9 cellular contexts compared by ENCODE assay signal in the genomic region with DNA sequence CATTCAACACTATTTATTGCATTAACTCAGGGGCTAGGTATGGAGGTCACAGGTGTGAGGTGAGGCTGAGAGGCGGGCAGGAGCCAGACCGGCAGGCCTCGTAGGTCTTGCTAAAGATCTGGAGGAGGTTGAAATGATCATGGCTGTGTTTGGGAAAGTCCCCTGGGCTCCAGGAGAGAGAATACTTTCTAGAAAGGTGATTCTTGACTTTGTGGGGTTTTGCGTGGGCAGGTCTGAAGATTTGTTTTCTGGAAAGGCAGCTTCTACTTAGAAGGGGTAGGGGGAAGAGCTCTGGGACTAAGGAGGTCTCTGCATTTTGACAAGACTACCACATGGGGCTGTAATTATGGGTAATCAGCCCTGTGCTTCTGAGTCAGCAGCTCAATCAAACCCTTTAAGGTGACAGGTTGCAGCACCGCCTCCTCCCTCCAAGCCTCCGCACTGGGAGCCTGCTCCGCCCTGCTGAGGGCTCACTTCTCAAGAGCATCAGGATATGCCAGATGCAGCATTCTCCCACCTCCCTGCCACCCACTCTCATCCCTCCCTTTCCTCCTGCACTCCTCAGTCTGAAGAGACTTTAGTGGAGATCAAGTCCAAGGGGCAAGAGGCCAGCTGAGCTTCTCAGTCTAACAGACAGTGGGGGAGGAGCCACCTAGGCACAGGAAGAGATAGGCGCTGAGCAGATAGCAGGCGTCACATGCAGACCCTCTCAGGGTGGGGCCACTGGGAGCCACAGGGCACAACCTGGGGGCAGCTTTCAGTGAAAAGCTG. TPM values are rescaled to one million over a fixed set of nuclear protein-coding genes. Genes with fewer than 3 reads are reported as not detected.
DNase-seq lines count a peak whose midpoint lies in the region; ATAC-seq lines count a peak whose summit lies in the region.
"Had no signal": no experiment of that assay in that cellular context is flagged by ENCODE, and none has a peak within 500 bp of the region (broad histone marks: within the 10 kb centered on the region; RNA-seq: fewer than 3 reads in every experiment).

No MANE protein-coding gene starts in this region.

- ATAC-seq in activated CD4-positive, CD25-positive, alpha-beta regulatory T cell treated with anti-CD3 and anti-CD28 coated beads, Interleukin-2, amount 50 U/mL, for 24 hours = peak; percentile 67 to 82
- ATAC-seq in left ventricle myocardium superior (peak; percentile 68), GM21576 (IDR thresholded peaks at IDR 0.05; ENCODE audit: unreplicated experiment) (no peak), GM21447 (IDR thresholded peaks at IDR 0.05; ENCODE audit: unreplicated experiment) (no peak), GM19023 (IDR thresholded peaks at IDR 0.05; ENCODE audit: unreplicated experiment) (no peak)

- no peak for DNase-seq in activated CD4-positive, CD25-positive, alpha-beta regulatory T cell treated with anti-CD3 and anti-CD28 coated beads, Interleukin-2, amount 50 U/mL, for 72 hours
- DNase-seq in OCI-M1 (lab: John Stamatoyannopoulos, UW) (peak; percentile 49), left ventricle myocardium superior (no peak)
- peak; percentile 13 for DNase-seq in stimulated activated CD4-positive, alpha-beta T cell treated with anti-CD3 and anti-CD28 coated beads, Interleukin-4, amount 100 ng/mL, for 1 hour
- DNase-seq: NCI-H1092 had no signal

- intact Hi-C loops in left ventricle myocardium superior (cut with micrococcal nuclease) = no loop called here

RNA-seq across cellular contexts. Expression of a gene that starts 30.5 kb away (rescaled TPM):
- total RNA-seq in left ventricle myocardium superior = 11.5 TPM

RNA-seq across cellular contexts. Expression of a gene that starts 56.5 kb away (rescaled TPM):
- total RNA-seq in left ventricle myocardium superior = not detected

Comparison
In these comparisons a context has a peak if more than half of its experiments do, and no peak if none do; other contexts are left out.
1. ATAC-seq: peak in activated CD4-positive, CD25-positive, alpha-beta regulatory T cell treated with anti-CD3 and anti-CD28 coated beads, Interleukin-2, amount 50 U/mL, for 24 hours (2 of 2) and left ventricle myocardium superior (single experiment); none in GM21576 (single experiment), GM21447 (single experiment) and GM19023 (single experiment).
2. DNase-seq: peak in OCI-M1 (single experiment) and stimulated activated CD4-positive, alpha-beta T cell treated with anti-CD3 and anti-CD28 coated beads, Interleukin-4, amount 100 ng/mL, for 1 hour (single experiment); none in activated CD4-positive, CD25-positive, alpha-beta regulatory T cell treated with anti-CD3 and anti-CD28 coated beads, Interleukin-2, amount 50 U/mL, for 72 hours (single experiment) and left ventricle myocardium superior (single experiment).